ENCODE assay signal across 7 cellular contexts in the genomic region with DNA sequence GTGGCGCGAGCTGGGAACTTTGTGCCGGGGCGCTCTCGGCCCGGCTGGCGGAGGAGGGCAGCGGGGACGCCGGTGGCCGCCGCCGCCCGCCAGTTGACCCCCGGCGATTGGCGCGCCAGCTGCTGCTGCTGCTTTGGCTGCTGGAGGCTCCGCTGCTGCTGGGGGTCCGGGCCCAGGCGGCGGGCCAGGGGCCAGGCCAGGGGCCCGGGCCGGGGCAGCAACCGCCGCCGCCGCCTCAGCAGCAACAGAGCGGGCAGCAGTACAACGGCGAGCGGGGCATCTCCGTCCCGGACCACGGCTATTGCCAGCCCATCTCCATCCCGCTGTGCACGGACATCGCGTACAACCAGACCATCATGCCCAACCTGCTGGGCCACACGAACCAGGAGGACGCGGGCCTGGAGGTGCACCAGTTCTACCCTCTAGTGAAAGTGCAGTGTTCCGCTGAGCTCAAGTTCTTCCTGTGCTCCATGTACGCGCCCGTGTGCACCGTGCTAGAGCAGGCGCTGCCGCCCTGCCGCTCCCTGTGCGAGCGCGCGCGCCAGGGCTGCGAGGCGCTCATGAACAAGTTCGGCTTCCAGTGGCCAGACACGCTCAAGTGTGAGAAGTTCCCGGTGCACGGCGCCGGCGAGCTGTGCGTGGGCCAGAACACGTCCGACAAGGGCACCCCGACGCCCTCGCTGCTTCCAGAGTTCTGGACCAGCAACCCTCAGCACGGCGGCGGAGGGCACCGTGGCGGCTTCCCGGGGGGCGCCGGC. TPM values are rescaled to one million over a fixed set of nuclear protein-coding genes. Genes with fewer than 3 reads are reported as not detected.
DNase-seq lines count a peak whose midpoint lies in the region; ATAC-seq and TF ChIP-seq lines count a peak whose summit lies in the region.

No MANE protein-coding gene starts in this region.

- H3K9me3 ChIP-seq in stomach smooth muscle (ENCODE audit: control insufficient read depth in 2 of 2, low read length in 2 of 2): no peaks in the 10 kb centered on the region

- H3K27ac ChIP-seq in dorsolateral prefrontal cortex (peak overlapping the region in 55 of 59 donors; percentile 39 to 94 (median 85)), stomach smooth muscle (ENCODE audit: low read length) (peak overlapping the region; percentile 73)

- 0 to 2% methylated on average over 37 to 45 of the region's 78 CpGs for WGBS in lower leg skin, 2 donors

- no peaks in the 10 kb centered on the region for H3K36me3 ChIP-seq in stomach smooth muscle (ENCODE audit: control insufficient read depth in 2 of 2, insufficient read depth in 2 of 2, low read length in 2 of 2)

- peak overlapping the region; percentile 92 for H3K4me3 ChIP-seq in GM12865 (ENCODE audit: low read depth, low read length)
- H3K4me3 ChIP-seq in dorsolateral prefrontal cortex: peak overlapping the region; percentile 45 to 89 (median 80)
- peak overlapping the region; percentile 95 for H3K4me3 ChIP-seq in lower leg skin (ENCODE audit: low read depth, poor library complexity, severe bottlenecking)
- H3K4me3 ChIP-seq in stomach smooth muscle (ENCODE audit: low read length in 2 of 2): peak overlapping the region; percentile 77 to 95

- DNase-seq in GM12865 (ENCODE audit: low read depth) (peak; percentile 85), RPMI7951 (ENCODE audit: low read depth) (peak; percentile 68), dorsolateral prefrontal cortex (peak in 9 of 10 donors; percentile 24 to 61 (median 45)), lower leg skin (ENCODE audit: low spot score in 2 of 2) (peak; percentile 47 to 91)

- TF ChIP-seq CTCF in GM12865 (IDR thresholded peaks at IDR 0.05; ENCODE audit: insufficient read depth, low read depth, low read length, missing control alignments): no peak
- TF ChIP-seq CTCF in dorsolateral prefrontal cortex (IDR thresholded peaks at IDR 0.05 in 54 of 56, conservative IDR thresholded peaks at IDR 0.05 in 2 of 56; ENCODE audit: low read depth in 1 of 56, partially characterized antibody in 56 of 56): no peak
- no peak for TF ChIP-seq CTCF in lower leg skin (IDR thresholded peaks at IDR 0.05)

- H3K27me3 ChIP-seq in dorsolateral prefrontal cortex (peaks cover 0 to 4% (median 0%) of the 10 kb centered on the region in 45 donors), stomach smooth muscle (ENCODE audit: control insufficient read depth in 1 of 2, insufficient read depth in 2 of 2, low read length in 2 of 2) (no peaks in the 10 kb centered on the region)

- TF ChIP-seq POLR2A in lower leg skin (IDR thresholded peaks at IDR 0.05): no peak

- ATAC-seq in GM21737 (IDR thresholded peaks at IDR 0.05; ENCODE audit: unreplicated experiment): peak; percentile 29

- peaks cover 23% of the 10 kb centered on the region for H3K4me1 ChIP-seq in stomach smooth muscle (ENCODE audit: control insufficient read depth, insufficient read depth, low read length)

- TF ChIP-seq RAD21 in Ishikawa (IDR thresholded peaks at IDR 0.05; ENCODE audit: low read depth): no peak

- intact Hi-C loops in dorsolateral prefrontal cortex (cut with DNase I): loop anchor here (5.0 to 10.0 kb wide), 2 partner anchors 173 to 180 kb away; no protein-coding TSS in a partner anchor
- intact Hi-C loops in lower leg skin (cut with DNase I; ENCODE audit: low total_unique reads): no loop called here

- H3K9ac ChIP-seq in stomach smooth muscle (ENCODE audit: low read length in 2 of 2): peak overlapping the region; percentile 33 to 64

- TF ChIP-seq EP300 in Ishikawa (IDR thresholded peaks at IDR 0.05; ENCODE audit: borderline replicate concordance): no peak

TF ChIP-seq in Ishikawa, 13 proteins besides CTCF, POLR2A, EP300 and RAD21:
- TF ChIP-seq TAF1 (IDR thresholded peaks at IDR 0.05; ENCODE audit: low read depth) (0 out of 2 replicates have a peak, but pooled peaks have one; percentile 33), TCF12 (IDR thresholded peaks at IDR 0.05; ENCODE audit: low read depth) (no peak), EGR1 (IDR thresholded peaks at IDR 0.05) (no peak), CEBPB (IDR thresholded peaks at IDR 0.05) (no peak), TEAD4 (IDR thresholded peaks at IDR 0.05) (no peak), CREB1 (IDR thresholded peaks at IDR 0.05; ENCODE audit: low read depth) (no peak), NFIC (IDR thresholded peaks at IDR 0.05) (no peak), YY1 (IDR thresholded peaks at IDR 0.05; ENCODE audit: low read depth) (0 out of 2 replicates have a peak, but pooled peaks have one; percentile 35), FOXM1 (IDR thresholded peaks at IDR 0.05; ENCODE audit: borderline replicate concordance, low read depth) (no peak), ZBTB7A (IDR thresholded peaks at IDR 0.05; ENCODE audit: low read depth) (0 out of 2 replicates have a peak, but pooled peaks have one; percentile 50)
- TF ChIP-seq, protein P1, sequence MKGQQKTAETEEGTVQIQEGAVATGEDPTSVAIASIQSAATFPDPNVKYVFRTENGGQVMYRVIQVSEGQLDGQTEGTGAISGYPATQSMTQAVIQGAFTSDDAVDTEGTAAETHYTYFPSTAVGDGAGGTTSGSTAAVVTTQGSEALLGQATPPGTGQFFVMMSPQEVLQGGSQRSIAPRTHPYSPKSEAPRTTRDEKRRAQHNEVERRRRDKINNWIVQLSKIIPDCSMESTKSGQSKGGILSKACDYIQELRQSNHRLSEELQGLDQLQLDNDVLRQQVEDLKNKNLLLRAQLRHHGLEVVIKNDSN (IDR thresholded peaks at IDR 0.05): no peak
- TF ChIP-seq, protein P2, sequence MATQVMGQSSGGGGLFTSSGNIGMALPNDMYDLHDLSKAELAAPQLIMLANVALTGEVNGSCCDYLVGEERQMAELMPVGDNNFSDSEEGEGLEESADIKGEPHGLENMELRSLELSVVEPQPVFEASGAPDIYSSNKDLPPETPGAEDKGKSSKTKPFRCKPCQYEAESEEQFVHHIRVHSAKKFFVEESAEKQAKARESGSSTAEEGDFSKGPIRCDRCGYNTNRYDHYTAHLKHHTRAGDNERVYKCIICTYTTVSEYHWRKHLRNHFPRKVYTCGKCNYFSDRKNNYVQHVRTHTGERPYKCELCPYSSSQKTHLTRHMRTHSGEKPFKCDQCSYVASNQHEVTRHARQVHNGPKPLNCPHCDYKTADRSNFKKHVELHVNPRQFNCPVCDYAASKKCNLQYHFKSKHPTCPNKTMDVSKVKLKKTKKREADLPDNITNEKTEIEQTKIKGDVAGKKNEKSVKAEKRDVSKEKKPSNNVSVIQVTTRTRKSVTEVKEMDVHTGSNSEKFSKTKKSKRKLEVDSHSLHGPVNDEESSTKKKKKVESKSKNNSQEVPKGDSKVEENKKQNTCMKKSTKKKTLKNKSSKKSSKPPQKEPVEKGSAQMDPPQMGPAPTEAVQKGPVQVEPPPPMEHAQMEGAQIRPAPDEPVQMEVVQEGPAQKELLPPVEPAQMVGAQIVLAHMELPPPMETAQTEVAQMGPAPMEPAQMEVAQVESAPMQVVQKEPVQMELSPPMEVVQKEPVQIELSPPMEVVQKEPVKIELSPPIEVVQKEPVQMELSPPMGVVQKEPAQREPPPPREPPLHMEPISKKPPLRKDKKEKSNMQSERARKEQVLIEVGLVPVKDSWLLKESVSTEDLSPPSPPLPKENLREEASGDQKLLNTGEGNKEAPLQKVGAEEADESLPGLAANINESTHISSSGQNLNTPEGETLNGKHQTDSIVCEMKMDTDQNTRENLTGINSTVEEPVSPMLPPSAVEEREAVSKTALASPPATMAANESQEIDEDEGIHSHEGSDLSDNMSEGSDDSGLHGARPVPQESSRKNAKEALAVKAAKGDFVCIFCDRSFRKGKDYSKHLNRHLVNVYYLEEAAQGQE (IDR thresholded peaks at IDR 0.05; ENCODE audit: low read depth): no peak
- TF ChIP-seq, protein P3, sequence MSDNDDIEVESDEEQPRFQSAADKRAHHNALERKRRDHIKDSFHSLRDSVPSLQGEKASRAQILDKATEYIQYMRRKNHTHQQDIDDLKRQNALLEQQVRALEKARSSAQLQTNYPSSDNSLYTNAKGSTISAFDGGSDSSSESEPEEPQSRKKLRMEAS (IDR thresholded peaks at IDR 0.05): peak; percentile 91
TF ChIP-seq in Ishikawa: peak in this region for 4.

RNA-seq across cellular contexts. Expression of gene FZD1, which starts 0.9 kb away (rescaled TPM):
- 10.1 and 13.9 TPM in 2 replicates for total RNA-seq in RPMI7951 (2014; rRNA removed; shearing (Covaris generic))
- total RNA-seq in dorsolateral prefrontal cortex (10 to 100 TPM in 1 of 120 experiments, 1 to 10 TPM in 119; 2.1 to 12.3 (median 4.4) TPM), lower leg skin (10 to 100 TPM; 18.7 to 55.1 (median 33.9) TPM)

Comparison
In these comparisons a context has a peak if more than half of its experiments do, and no peak if none do; other contexts are left out.
1. Peak in every context shown above with its lines: DNase-seq, ATAC-seq, H3K4me3 ChIP-seq and H3K27ac ChIP-seq.